ENCODE assay signal across 16 cellular contexts in the genomic region with DNA sequence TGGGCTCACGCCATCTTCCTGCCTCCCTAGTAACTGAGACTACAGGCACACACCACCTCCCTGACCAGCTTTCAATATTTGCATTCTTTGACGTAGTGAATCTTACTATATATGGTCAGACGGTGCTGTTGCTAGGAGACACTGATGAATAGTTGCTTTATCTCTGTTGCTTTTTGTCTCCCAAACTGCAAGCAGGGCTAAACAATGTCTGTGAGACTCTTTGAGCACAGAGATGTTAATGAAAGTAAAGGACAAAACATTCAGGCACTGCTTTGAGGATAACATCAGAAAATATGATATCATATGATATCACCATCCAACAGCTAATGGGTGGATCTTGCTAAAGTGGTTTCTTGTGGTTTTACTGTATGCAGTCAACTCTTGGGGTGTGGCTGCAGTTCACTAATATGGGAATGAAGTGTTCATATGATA. TPM values are rescaled to one million over a fixed set of nuclear protein-coding genes. Genes with fewer than 3 reads are reported as not detected.
DNase-seq lines count a peak whose midpoint lies in the region; ATAC-seq, FAIRE-seq and TF ChIP-seq lines count a peak whose summit lies in the region.
"Had no signal": no experiment of that assay in that cellular context is flagged by ENCODE, and none has a peak within 500 bp of the region (broad histone marks: within the 10 kb centered on the region; RNA-seq: fewer than 3 reads in every experiment).

No MANE protein-coding gene starts in this region.

- H3F3A ChIP-seq in neural progenitor cell (ENCODE audit: low read depth) = peaks cover 4% of the 10 kb centered on the region

- H3K4me3 Mint-ChIP-seq in neural progenitor cell = no peak overlapping the region

- no peak for TF ChIP-seq POLR2A in GM12878 (IDR thresholded peaks at IDR 0.05; ENCODE audit: low read depth, low read length)

- H3K27ac ChIP-seq in GM12878 (ENCODE audit: control insufficient read depth, insufficient read depth) (no peak overlapping the region), neural progenitor cell (no peak overlapping the region)
- H3K27ac ChIP-seq: prostate gland, uterus had no signal

- no peak for FAIRE-seq in GM12878 (lab: Jason Lieb, UNC)
- FAIRE-seq: islet of Langerhans had no signal

- SMC1A ChIA-PET in GM12878 (lab: Charles Lee; ENCODE audit: uncharacterized antibody, unreplicated experiment) = interaction anchor here (0.6 kb wide), 1 partner anchor 386 kb away, joined by 3 read pairs; no protein-coding TSS in a partner anchor

- TF ChIP-seq EP300 in GM12878 (IDR thresholded peaks at IDR 0.05; ENCODE audit: borderline replicate concordance in 1 of 2, control insufficient read depth in 1 of 2, low read depth in 2 of 2, low read length in 2 of 2) = no peak

- TF ChIP-seq RAD21 in GM12878 (IDR thresholded peaks at IDR 0.05; ENCODE audit: insufficient read depth, low read depth, low read length) = no peak

- RAD21 ChIA-PET in GM12878 (lab: Charles Lee; ENCODE audit: unreplicated experiment) = no interaction called here

- BruUV-seq in GM12878 (replicated peaks; lab: Mats Ljungman, UMichigan) = no TSS peak

- DNase-seq in activated CD8-positive, alpha-beta memory T cell treated with anti-CD3 and anti-CD28 coated beads for 24 hours = peak; percentile 38
- DNase-seq in activated CD8-positive, alpha-beta memory T cell treated with anti-CD3 and anti-CD28 coated beads, Interleukin-2, amount 50 U/mL, for 4 hours = no peak
- peak; percentile 19 for DNase-seq in RPMI7951 (ENCODE audit: low read depth)
- no peak for DNase-seq in GM12878 (ENCODE audit: low read depth, low spot score)
- DNase-seq in neural progenitor cell (ENCODE audit: low spot score) = no peak
- no peak for DNase-seq in cerebellar nuclear complex (lab: John Stamatoyannopoulos, UW)
- DNase-seq: aorta; effector CD8-positive, alpha-beta T cell; mucosa of descending colon; NCI-H2107; PC-3 had no signal

- H3K4me3 ChIP-seq in GM12878 = no peak overlapping the region
- H3K4me3 ChIP-seq in neural progenitor cell = no peak overlapping the region
- H3K4me3 ChIP-seq: mucosa of descending colon, prostate gland, uterus had no signal

- CTCF ChIA-PET in GM12878 (lab: Yijun Ruan, JAX) = no interaction called here

- H4K20me1 ChIP-seq in GM12878 (ENCODE audit: control insufficient read depth, insufficient read depth) = no peaks in the 10 kb centered on the region
- no peaks in the 10 kb centered on the region for H4K20me1 ChIP-seq in neural progenitor cell (ENCODE audit: low read depth)

- H3K36me3 ChIP-seq in GM12878 (ENCODE audit: control insufficient read depth in 2 of 2, insufficient read depth in 2 of 2, low read length in 1 of 2) (no peaks in the 10 kb centered on the region), neural progenitor cell (no peaks in the 10 kb centered on the region)
- H3K36me3 ChIP-seq: prostate gland, uterus had no signal

- H3K9ac ChIP-seq in GM12878 (ENCODE audit: control insufficient read depth, insufficient read depth, low read length) = no peak overlapping the region
- H3K9ac ChIP-seq in neural progenitor cell = no peak overlapping the region

- H3K4me1 Mint-ChIP-seq in neural progenitor cell = peaks cover 12% of the 10 kb centered on the region

- 38% methylated on average over 3 of the region's 3 CpGs for WGBS in GM12878 (ENCODE audit: insufficient coverage, insufficient replicate concordance, low lambda C conversion rate, missing lambda C conversion rate)

- H3K27me3 Mint-ChIP-seq in neural progenitor cell (ENCODE audit: insufficient read depth, low read depth) = peaks cover 8% of the 10 kb centered on the region

- peak overlapping the region; percentile 18 for H3K27ac Mint-ChIP-seq in neural progenitor cell

- H3K4me1 ChIP-seq in GM12878 (ENCODE audit: control insufficient read depth, insufficient read depth, low read length) (no peaks in the 10 kb centered on the region), neural progenitor cell (peaks cover 14% of the 10 kb centered on the region)
- H3K4me1 ChIP-seq: prostate gland had no signal

- H3K4me2 ChIP-seq in GM12878 (ENCODE audit: control insufficient read depth, insufficient read depth) (no peak overlapping the region), neural progenitor cell (peak overlapping the region; percentile 29)

- TF ChIP-seq CTCF in GM12878 (IDR thresholded peaks at IDR 0.05 in 2 of 3, conservative IDR thresholded peaks at IDR 0.05 in 1 of 3; ENCODE audit: control insufficient read depth in 2 of 3, extremely low read depth in 1 of 3, insufficient read depth in 1 of 3, low read depth in 3 of 3, low read length in 3 of 3) (no peak), neural progenitor cell (IDR thresholded peaks at IDR 0.05) (no peak)

- H3K9me3 ChIP-seq in GM12878 (replicated peaks; ENCODE audit: control insufficient read depth, insufficient read depth, low read length) (no peaks in the 10 kb centered on the region; the same call in 2 of the 3 replicates), neural progenitor cell (ENCODE audit: low read depth) (no peaks in the 10 kb centered on the region)
- H3K9me3 ChIP-seq: mucosa of descending colon, prostate gland, uterus had no signal

- in situ Hi-C loops in GM12878 (cut with MboI) = no loop called here

- POLR2A ChIA-PET in GM12878 (lab: Charles Lee) = interaction anchor here (0.7 kb wide), 1 partner anchor 110 kb away, joined by 5 read pairs; no protein-coding TSS in a partner anchor

- peaks cover 30% of the 10 kb centered on the region for H3K9me3 Mint-ChIP-seq in neural progenitor cell

- H3K27me3 ChIP-seq in GM12878 (replicated peaks in 1 of 2; ENCODE audit: control insufficient read depth in 2 of 2, insufficient read depth in 2 of 2, low read length in 1 of 2) = no peaks in the 10 kb centered on the region; a peak in 1 of 4 replicates
- H3K27me3 ChIP-seq in neural progenitor cell = no peaks in the 10 kb centered on the region
- H3K27me3 ChIP-seq: uterus had no signal

- intact Hi-C loops in GM12878 (cut with micrococcal nuclease; ENCODE audit: unreplicated experiment) = no loop called here

- H3K36me3 Mint-ChIP-seq in neural progenitor cell = peaks cover 2% of the 10 kb centered on the region

- ATAC-seq in GM12878 (peak; percentile 54; the same call in 2 of the 3 replicates), GM19023 (IDR thresholded peaks at IDR 0.05; ENCODE audit: unreplicated experiment) (no peak), HG02759 (IDR thresholded peaks at IDR 0.05; ENCODE audit: unreplicated experiment) (no peak)
- ATAC-seq: mucosa of descending colon, PC-3 had no signal

- H3K79me2 ChIP-seq in GM12878 (ENCODE audit: control insufficient read depth, insufficient read depth, low read length) (no peaks in the 10 kb centered on the region), neural progenitor cell (ENCODE audit: low read depth) (no peaks in the 10 kb centered on the region)

- H2AFZ ChIP-seq in GM12878 (ENCODE audit: control insufficient read depth, low read depth, low read length) = no peak overlapping the region
- no peak overlapping the region for H2AFZ ChIP-seq in neural progenitor cell (replicated peaks)

TF ChIP-seq in GM12878, 131 proteins besides CTCF, POLR2A, EP300 and RAD21:
- TF ChIP-seq SRF (IDR thresholded peaks at IDR 0.05; ENCODE audit: low read depth in 2 of 2, low read length in 2 of 2) = peak in 1 of 2 experiments; percentile 21; a peak in 1 of 4 replicates
- TF ChIP-seq BCL11A (IDR thresholded peaks at IDR 0.05; ENCODE audit: low read depth, low read length) = no peak
- no peak for TF ChIP-seq BHLHE40 (IDR thresholded peaks at IDR 0.05; ENCODE audit: borderline replicate concordance in 1 of 2, low read depth in 2 of 2, low read length in 1 of 2)
- TF ChIP-seq IKZF1 (conservative IDR thresholded peaks at IDR 0.05) = no peak
- no peak for TF ChIP-seq SMAD5 (IDR thresholded peaks at IDR 0.05; ENCODE audit: low read depth)
- TF ChIP-seq, protein P1, sequence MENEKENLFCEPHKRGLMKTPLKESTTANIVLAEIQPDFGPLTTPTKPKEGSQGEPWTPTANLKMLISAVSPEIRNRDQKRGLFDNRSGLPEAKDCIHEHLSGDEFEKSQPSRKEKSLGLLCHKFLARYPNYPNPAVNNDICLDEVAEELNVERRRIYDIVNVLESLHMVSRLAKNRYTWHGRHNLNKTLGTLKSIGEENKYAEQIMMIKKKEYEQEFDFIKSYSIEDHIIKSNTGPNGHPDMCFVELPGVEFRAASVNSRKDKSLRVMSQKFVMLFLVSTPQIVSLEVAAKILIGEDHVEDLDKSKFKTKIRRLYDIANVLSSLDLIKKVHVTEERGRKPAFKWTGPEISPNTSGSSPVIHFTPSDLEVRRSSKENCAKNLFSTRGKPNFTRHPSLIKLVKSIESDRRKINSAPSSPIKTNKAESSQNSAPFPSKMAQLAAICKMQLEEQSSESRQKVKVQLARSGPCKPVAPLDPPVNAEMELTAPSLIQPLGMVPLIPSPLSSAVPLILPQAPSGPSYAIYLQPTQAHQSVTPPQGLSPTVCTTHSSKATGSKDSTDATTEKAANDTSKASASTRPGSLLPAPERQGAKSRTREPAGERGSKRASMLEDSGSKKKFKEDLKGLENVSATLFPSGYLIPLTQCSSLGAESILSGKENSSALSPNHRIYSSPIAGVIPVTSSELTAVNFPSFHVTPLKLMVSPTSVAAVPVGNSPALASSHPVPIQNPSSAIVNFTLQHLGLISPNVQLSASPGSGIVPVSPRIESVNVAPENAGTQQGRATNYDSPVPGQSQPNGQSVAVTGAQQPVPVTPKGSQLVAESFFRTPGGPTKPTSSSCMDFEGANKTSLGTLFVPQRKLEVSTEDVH (IDR thresholded peaks at IDR 0.05; ENCODE audit: low read depth, partially characterized antibody) = no peak
- TF ChIP-seq ZNF384 (IDR thresholded peaks at IDR 0.05; ENCODE audit: borderline replicate concordance, low read depth, low read length) = no peak

RNA-seq across cellular contexts. Expression of a gene that starts 43.0 kb away (rescaled TPM):
- total RNA-seq in RPMI7951 (2014; rRNA removed; shearing (Covaris generic)) = 5.4 and 8.1 TPM in 2 replicates
- 16.5 and 19.3 TPM in 2 replicates for total RNA-seq in GM12878 (2013; cell fraction: nucleolus; rRNA removed)
- 16.0 and 16.7 TPM in 2 replicates for total RNA-seq in GM12878 (2014; rRNA removed)
- 6.1 and 6.5 TPM in 2 replicates for total RNA-seq in GM12878 (2014; rRNA removed; fragmentation: Illumina TruSeq; extraction: Trizol)
- 18.4 and 20.3 TPM in 2 replicates for total RNA-seq in GM12878 (2021)
- 3.9 TPM for polyA plus RNA-seq in GM12878 (2011; ENCODE audit: low read depth)
- polyA plus RNA-seq in GM12878 (2011; rRNA removed) = 2.9 and 3.5 TPM in 2 replicates
- 4.9 and 6.7 TPM in 2 replicates for polyA plus RNA-seq in GM12878 (2011; cell fraction: cytosol; rRNA removed)
- 10.9 and 11.4 TPM in 2 replicates for polyA plus RNA-seq in GM12878 (2011; cell fraction: nucleus; rRNA removed)
- polyA plus RNA-seq in GM12878 (2012) = 6.8 and 7.0 TPM in 2 replicates
- polyA plus RNA-seq in GM12878 (2014; fragmentation: Illumina TruSeq; extraction: Trizol) = 2.1 and 5.8 TPM in 2 replicates
- polyA plus RNA-seq in GM12878 (2014; fragmentation: Nextera tagmentation; extraction: Ambion mirVana) = 1 to 10 TPM in 1 of 2 experiments, under 1 TPM in 1; 0.58 to 1.1 TPM
- 18.2 and 20.4 TPM in 2 replicates for polyA plus RNA-seq in GM12878 (2014; rRNA removed)
- 1 to 10 TPM; 4.0 to 6.0 TPM for polyA plus RNA-seq in GM12878 (2016; fragmentation: Nextera tagmentation; extraction: Ambion mirVana)
- polyA minus RNA-seq in GM12878 (2011; rRNA and poly(A)+ RNA removed) = 0.95 and 2.1 TPM in 2 replicates
- polyA minus RNA-seq in GM12878 (2011; cell fraction: cytosol; rRNA and poly(A)+ RNA removed) = 1.8 and 2.0 TPM in 2 replicates
- polyA minus RNA-seq in GM12878 (2011; cell fraction: nucleus; rRNA and poly(A)+ RNA removed) = 5.3 and 7.3 TPM in 2 replicates
- total RNA-seq in neural progenitor cell (ENCODE audit: low replicate concordance) = 2.2 and 10.7 TPM in 2 replicates

Comparison
In these comparisons a context has a peak if more than half of its experiments do, and no peak if none do; other contexts are left out.
1. DNase-seq: peak in activated CD8-positive, alpha-beta memory T cell treated with anti-CD3 and anti-CD28 coated beads for 24 hours (single experiment) and RPMI7951 (single experiment); none in activated CD8-positive, alpha-beta memory T cell treated with anti-CD3 and anti-CD28 coated beads, Interleukin-2, amount 50 U/mL, for 4 hours (single experiment), GM12878 (single experiment), neural progenitor cell (single experiment) and cerebellar nuclear complex (0 of 2).